ENCODE assay signal across 24 cellular contexts in genomic region chr16:55642611-55643010, GRCh38. TPM values are rescaled to one million over a fixed set of nuclear protein-coding genes. Genes with fewer than 3 reads are reported as not detected.
"Had no signal": no experiment of that assay in that cellular context is flagged by ENCODE, and none has a peak within 500 bp of the region (broad histone marks: within the 10 kb centered on the region; RNA-seq: fewer than 3 reads in every experiment).

No MANE protein-coding gene starts in this region.

- H3K36me3 Mint-ChIP-seq: naive thymus-derived CD8-positive, alpha-beta T cell; neural progenitor cell; stimulated activated memory B cell treated with anti-CD40 and anti-IgM and Interleukin-4, amounts not matched to agents 10 μg/mL and 1 μg/mL and 100 μg/mL, for 72 hours had no signal

- H3K4me1 Mint-ChIP-seq: naive thymus-derived CD8-positive, alpha-beta T cell; stimulated activated memory B cell treated with anti-CD40 and anti-IgM and Interleukin-4, amounts not matched to agents 10 μg/mL and 1 μg/mL and 100 μg/mL, for 72 hours; stimulated activated naive CD8-positive, alpha-beta T cell treated with anti-CD3 and anti-CD28 coated beads, Interleukin-15, amount 100 ng/mL, for 72 hours had no signal

- H3K27me3 ChIP-seq: ovary, tibial nerve, upper lobe of left lung, vagina had no signal

- DNase-seq: hippocampal formation; left lung; mammary epithelial cell; naive thymus-derived CD8-positive, alpha-beta T cell; occipital lobe; ovary; retina; sigmoid colon; small intestine; spleen; stimulated activated CD4-positive, alpha-beta T cell treated with anti-CD3 and anti-CD28 coated beads, Interleukin-4, amount 100 ng/mL, for 24 hours; stimulated activated naive CD4-positive, alpha-beta T cell treated with Interleukin-2 at 50 U/mL for 16 hours; stimulated activated naive CD8-positive, alpha-beta T cell treated with anti-CD3 and anti-CD28 coated beads, Interleukin-15, amount 100 ng/mL, for 72 hours had no signal

- ATAC-seq: naive thymus-derived CD8-positive, alpha-beta T cell; stimulated activated naive CD8-positive, alpha-beta T cell treated with anti-CD3 and anti-CD28 coated beads, Interleukin-15, amount 100 ng/mL, for 72 hours had no signal

- H2AFZ ChIP-seq: neural progenitor cell had no signal

- H3K4me2 ChIP-seq: neural progenitor cell had no signal

- H3K9me3 Mint-ChIP-seq: nephron; neural progenitor cell; stimulated activated memory B cell treated with anti-CD40 and anti-IgM and Interleukin-4, amounts not matched to agents 10 μg/mL and 1 μg/mL and 100 μg/mL, for 72 hours; stimulated activated naive CD8-positive, alpha-beta T cell treated with anti-CD3 and anti-CD28 coated beads, Interleukin-15, amount 100 ng/mL, for 72 hours had no signal

- H3K27ac Mint-ChIP-seq: naive thymus-derived CD8-positive, alpha-beta T cell; nephron; neural progenitor cell; progenitor cell of endocrine pancreas; stimulated activated memory B cell treated with anti-CD40 and anti-IgM and Interleukin-4, amounts not matched to agents 10 μg/mL and 1 μg/mL and 100 μg/mL, for 72 hours; stimulated activated naive CD8-positive, alpha-beta T cell treated with anti-CD3 and anti-CD28 coated beads, Interleukin-15, amount 100 ng/mL, for 72 hours had no signal

- H3K27ac ChIP-seq: left lung, lower lobe of right lung, neural progenitor cell, neutrophil, ovary, sigmoid colon, spleen, tibial nerve, upper lobe of left lung, vagina had no signal

- H3K9me3 ChIP-seq: left lung, lower lobe of right lung, neutrophil, ovary, sigmoid colon, spleen, tibial nerve, upper lobe of left lung, vagina had no signal

- H3K4me3 Mint-ChIP-seq: naive thymus-derived CD8-positive, alpha-beta T cell; nephron; neural progenitor cell; stimulated activated memory B cell treated with anti-CD40 and anti-IgM and Interleukin-4, amounts not matched to agents 10 μg/mL and 1 μg/mL and 100 μg/mL, for 72 hours; stimulated activated naive CD8-positive, alpha-beta T cell treated with anti-CD3 and anti-CD28 coated beads, Interleukin-15, amount 100 ng/mL, for 72 hours had no signal

- H3K4me3 ChIP-seq: left lung, lower lobe of right lung, neural progenitor cell, ovary, sigmoid colon, spleen, tibial nerve, upper lobe of left lung, vagina had no signal

- H3K4me1 ChIP-seq: left lung, lower lobe of right lung, sigmoid colon, spleen, tibial nerve, upper lobe of left lung, vagina had no signal

- H3K36me3 ChIP-seq: left lung, lower lobe of right lung, neural progenitor cell, neutrophil, ovary, sigmoid colon, spleen, tibial nerve, upper lobe of left lung, vagina had no signal

RNA-seq across cellular contexts. Expression of gene SLC6A2, which starts 13.2 kb away (rescaled TPM):
- total RNA-seq: left lung; lower lobe of right lung; naive thymus-derived CD8-positive, alpha-beta T cell; occipital lobe; progenitor cell of endocrine pancreas; pulmonary artery endothelial cell; right cardiac atrium; spleen had no signal
- polyA plus RNA-seq: naive thymus-derived CD8-positive, alpha-beta T cell; right cardiac atrium; spleen had no signal
